Comparison of ENCODE assay signal across 17 cellular contexts in genomic region chr19:4984106-4984380, GRCh38.
"Had no signal": no experiment of that assay in that cellular context is flagged by ENCODE, and none has a peak within 500 bp of the region (broad histone marks: within the 10 kb centered on the region; RNA-seq: fewer than 3 reads in every experiment).

No MANE protein-coding gene starts in this region.

- H3K27me3 Mint-ChIP-seq: activated naive CD8-positive, alpha-beta T cell treated with anti-CD3 and anti-CD28 coated beads, Interleukin-2, amount 10 ng/mL, durations not matched to agents 7 days and 5 days; naive thymus-derived CD8-positive, alpha-beta T cell had no signal

- H3K9me3 Mint-ChIP-seq: activated naive CD8-positive, alpha-beta T cell treated with anti-CD3 and anti-CD28 coated beads, Interleukin-2, amount 10 ng/mL, durations not matched to agents 7 days and 5 days; activated T-helper 1 cell treated with anti-CD3 and anti-CD28 coated beads, Interleukin-12 subunit alpha, Interleukin-12 subunit beta, Interleukin-2, Interleukin-4 antibody, amounts not matched to agents 30 ng/mL and 10 ng/mL and 1 ng/mL, durations not matched to agents 14 hours and 24 hours and 36 hours; naive thymus-derived CD8-positive, alpha-beta T cell had no signal

- H3K4me3 ChIP-seq: left lung, stomach, testis had no signal

- H3K27me3 ChIP-seq: left lung, stomach, testis had no signal

- H3K27ac Mint-ChIP-seq: activated naive CD8-positive, alpha-beta T cell treated with anti-CD3 and anti-CD28 coated beads, Interleukin-2, amount 10 ng/mL, durations not matched to agents 7 days and 5 days; activated T-helper 1 cell treated with anti-CD3 and anti-CD28 coated beads, Interleukin-12 subunit alpha, Interleukin-12 subunit beta, Interleukin-2, Interleukin-4 antibody, amounts not matched to agents 30 ng/mL and 10 ng/mL and 1 ng/mL, durations not matched to agents 14 hours and 24 hours and 36 hours; naive thymus-derived CD8-positive, alpha-beta T cell had no signal

- H3K4me3 Mint-ChIP-seq: activated naive CD8-positive, alpha-beta T cell treated with anti-CD3 and anti-CD28 coated beads, Interleukin-2, amount 10 ng/mL, durations not matched to agents 7 days and 5 days; activated T-helper 1 cell treated with anti-CD3 and anti-CD28 coated beads, Interleukin-12 subunit alpha, Interleukin-12 subunit beta, Interleukin-2, Interleukin-4 antibody, amounts not matched to agents 30 ng/mL and 10 ng/mL and 1 ng/mL, durations not matched to agents 14 hours and 24 hours and 36 hours; naive thymus-derived CD8-positive, alpha-beta T cell had no signal

- DNase-seq: activated CD4-positive, alpha-beta T cell treated with anti-CD3 and anti-CD28 coated beads, Interleukin-2, amount 50 U/mL, for 1 hour; activated CD8-positive, alpha-beta memory T cell treated with anti-CD3 and anti-CD28 coated beads for 24 hours; activated naive CD8-positive, alpha-beta T cell treated with anti-CD3 and anti-CD28 coated beads, Interleukin-2, amount 10 ng/mL, durations not matched to agents 7 days and 5 days; hippocampal formation; mesenchymal stem cell; naive thymus-derived CD8-positive, alpha-beta T cell; occipital lobe; stomach; T-helper 9 cell; testis had no signal

- FAIRE-seq: endometrium, keratinocyte had no signal

- ATAC-seq: activated CD4-positive, CD25-positive, alpha-beta regulatory T cell treated with anti-CD3 and anti-CD28 coated beads, Interleukin-2, amount 50 U/mL, for 24 hours; esophagus mucosa; left lung; naive thymus-derived CD8-positive, alpha-beta T cell; sciatic nerve had no signal

- H3K9me3 ChIP-seq: left lung, stomach, testis had no signal

- H3K27ac ChIP-seq: stomach, testis had no signal
